16 cellular contexts compared by ENCODE assay signal in genomic region chr10:60707841-60708240, GRCh38.
"Had no signal": no experiment of that assay in that cellular context is flagged by ENCODE, and none has a peak within 500 bp of the region (broad histone marks: within the 10 kb centered on the region; RNA-seq: fewer than 3 reads in every experiment).

No MANE protein-coding gene starts in this region.

- H3K27me3 ChIP-seq: brain microvascular endothelial cell, gastroesophageal sphincter, left lung, SJSA1, tibial artery, uterus had no signal

- H3K4me3 Mint-ChIP-seq: activated naive CD8-positive, alpha-beta T cell treated with anti-CD3 and anti-CD28 coated beads, Interleukin-2, amount 10 ng/mL, durations not matched to agents 7 days and 5 days; memory B cell; natural killer cell treated with Interleukin-12 subunit alpha and Interleukin-12 subunit beta and Interleukin-15 and Interleukin-18, amount 100 ng/mL, for 72 hours; stimulated activated naive B cell treated with anti-CD40 and anti-IgM and Interleukin-4, amounts not matched to agents 10 μg/mL and 1 μg/mL and 100 μg/mL, for 72 hours had no signal

- H3K36me3 ChIP-seq: brain microvascular endothelial cell, gastroesophageal sphincter, left lung, SJSA1, tibial artery, uterus had no signal

- DNase-seq: activated CD4-positive, alpha-beta T cell treated with anti-CD3 and anti-CD28 coated beads for 1 hour; activated naive CD8-positive, alpha-beta T cell treated with anti-CD3 and anti-CD28 coated beads, Interleukin-2, amount 10 ng/mL, durations not matched to agents 7 days and 5 days; brain microvascular endothelial cell; dermis blood vessel endothelial cell; left lung; stimulated activated CD4-positive, alpha-beta T cell treated with anti-CD3 and anti-CD28 coated beads, Interleukin-15, amount 100 ng/mL, for 24 hours; stimulated activated CD4-positive, alpha-beta T cell treated with anti-CD3 and anti-CD28 coated beads, Interleukin-4, amount 100 ng/mL, for 1 hour; stimulated activated naive B cell treated with anti-CD40 and anti-IgM and Interleukin-4, amounts not matched to agents 10 μg/mL and 1 μg/mL and 100 μg/mL, for 72 hours; SW 1271; tibial artery; uterus had no signal

- H3K9me3 ChIP-seq: left lung, SJSA1, tibial artery, uterus had no signal

- H3K9me3 Mint-ChIP-seq: activated naive CD8-positive, alpha-beta T cell treated with anti-CD3 and anti-CD28 coated beads, Interleukin-2, amount 10 ng/mL, durations not matched to agents 7 days and 5 days; memory B cell; stimulated activated naive B cell treated with anti-CD40 and anti-IgM and Interleukin-4, amounts not matched to agents 10 μg/mL and 1 μg/mL and 100 μg/mL, for 72 hours had no signal

- H3K27ac Mint-ChIP-seq: activated naive CD8-positive, alpha-beta T cell treated with anti-CD3 and anti-CD28 coated beads, Interleukin-2, amount 10 ng/mL, durations not matched to agents 7 days and 5 days; memory B cell; natural killer cell treated with Interleukin-12 subunit alpha and Interleukin-12 subunit beta and Interleukin-15 and Interleukin-18, amount 100 ng/mL, for 72 hours; stimulated activated naive B cell treated with anti-CD40 and anti-IgM and Interleukin-4, amounts not matched to agents 10 μg/mL and 1 μg/mL and 100 μg/mL, for 72 hours had no signal

- H3K36me3 Mint-ChIP-seq: activated naive CD8-positive, alpha-beta T cell treated with anti-CD3 and anti-CD28 coated beads, Interleukin-2, amount 10 ng/mL, durations not matched to agents 7 days and 5 days; natural killer cell treated with Interleukin-12 subunit alpha and Interleukin-12 subunit beta and Interleukin-15 and Interleukin-18, amount 100 ng/mL, for 72 hours; stimulated activated naive B cell treated with anti-CD40 and anti-IgM and Interleukin-4, amounts not matched to agents 10 μg/mL and 1 μg/mL and 100 μg/mL, for 72 hours had no signal

- H3K4me1 ChIP-seq: gastroesophageal sphincter, left lung, SJSA1, tibial artery, uterus had no signal

- H3K4me1 Mint-ChIP-seq: stimulated activated naive B cell treated with anti-CD40 and anti-IgM and Interleukin-4, amounts not matched to agents 10 μg/mL and 1 μg/mL and 100 μg/mL, for 72 hours had no signal

- H3K27me3 Mint-ChIP-seq: memory B cell; natural killer cell treated with Interleukin-12 subunit alpha and Interleukin-12 subunit beta and Interleukin-15 and Interleukin-18, amount 100 ng/mL, for 72 hours had no signal

- FAIRE-seq: islet of Langerhans had no signal

- H3K27ac ChIP-seq: brain microvascular endothelial cell, gastroesophageal sphincter, left lung, SJSA1, tibial artery, uterus had no signal

- H3K4me3 ChIP-seq: gastroesophageal sphincter, left lung, SJSA1, tibial artery, uterus had no signal

- ATAC-seq: gastroesophageal sphincter; left lung; stimulated activated naive B cell treated with anti-CD40 and anti-IgM and Interleukin-4, amounts not matched to agents 10 μg/mL and 1 μg/mL and 100 μg/mL, for 72 hours had no signal
